ENCODE assay signal across 8 cellular contexts in genomic region chr19:47049307-47049700, GRCh38. TPM values are rescaled to one million over a fixed set of nuclear protein-coding genes. Genes with fewer than 3 reads are reported as not detected.
DNase-seq lines count a peak whose midpoint lies in the region; ATAC-seq and TF ChIP-seq lines count a peak whose summit lies in the region.

No MANE protein-coding gene starts in this region.

- CTCF ChIA-PET in naive thymus-derived CD4-positive, alpha-beta T cell (lab: Charles Lee): interaction anchor here (0.8 kb wide), 1 partner anchor 13 kb away, joined by 3 read pairs; no protein-coding TSS in a partner anchor

- peak overlapping the region in 6 of 7 donors; percentile 55 to 83 (median 71) for H3K27ac Mint-ChIP-seq in CD14-positive monocyte
- peak overlapping the region in 8 of 9 donors; percentile 30 to 95 (median 91) for H3K27ac Mint-ChIP-seq in naive thymus-derived CD4-positive, alpha-beta T cell

- DNase-seq in CD14-positive monocyte (ENCODE audit: low spot score) (no peak), brain microvascular endothelial cell (peak; percentile 11), HT-29 (ENCODE audit: low spot score) (no peak), midbrain (lab: John Stamatoyannopoulos, UW) (no peak), 8988T (no peak)
- DNase-seq in naive thymus-derived CD4-positive, alpha-beta T cell: no peak

- peaks cover 0 to 3% (median 2%) of the 10 kb centered on the region in 7 donors for H3K9me3 Mint-ChIP-seq in CD14-positive monocyte
- no peaks in the 10 kb centered on the region for H3K9me3 Mint-ChIP-seq in naive thymus-derived CD4-positive, alpha-beta T cell

- no peak overlapping the region for H3K27ac ChIP-seq in HUES6 (ENCODE audit: low read depth, low read length)
- no peak overlapping the region for H3K27ac ChIP-seq in brain microvascular endothelial cell
- no peak overlapping the region for H3K27ac ChIP-seq in naive thymus-derived CD4-positive, alpha-beta T cell (ENCODE audit: low read depth, low read length)

- ATAC-seq in naive thymus-derived CD4-positive, alpha-beta T cell: no peak
- no peak for ATAC-seq in HG02885 (IDR thresholded peaks at IDR 0.05; ENCODE audit: poor library complexity, unreplicated experiment)

- H3K36me3 Mint-ChIP-seq in CD14-positive monocyte: peaks cover 2 to 6% of the 10 kb centered on the region in 2 donors
- peaks cover 0 to 2% (median 0%) of the 10 kb centered on the region in 5 donors for H3K36me3 Mint-ChIP-seq in naive thymus-derived CD4-positive, alpha-beta T cell

- peak overlapping the region; percentile 59 for H3K9ac ChIP-seq in HUES6 (ENCODE audit: low read length)

- peaks cover 2 to 8% (median 6%) of the 10 kb centered on the region in 3 donors for H3K27me3 Mint-ChIP-seq in CD14-positive monocyte (ENCODE audit: low read depth in 3 of 3)
- H3K27me3 Mint-ChIP-seq in naive thymus-derived CD4-positive, alpha-beta T cell: peaks cover 0 to 11% (median 0%) of the 10 kb centered on the region in 5 donors

- no peak overlapping the region for H3K4me3 ChIP-seq in HUES6 (ENCODE audit: low read depth, low read length)
- H3K4me3 ChIP-seq in brain microvascular endothelial cell (ENCODE audit: low read depth, low read length): no peak overlapping the region
- H3K4me3 ChIP-seq in naive thymus-derived CD4-positive, alpha-beta T cell (ENCODE audit: low read length): peak overlapping the region; percentile 86

- H3K4me3 Mint-ChIP-seq in CD14-positive monocyte: peak overlapping the region; percentile 84 to 91
- H3K4me3 Mint-ChIP-seq in naive thymus-derived CD4-positive, alpha-beta T cell: peak overlapping the region; percentile 36 to 100 (median 97)

- peaks cover 4% of the 10 kb centered on the region; the same call in 1 of the 2 replicates for H3K4me1 ChIP-seq in HUES6 (ENCODE audit: control insufficient read depth, insufficient read depth, low read length)
- H3K4me1 ChIP-seq in naive thymus-derived CD4-positive, alpha-beta T cell (ENCODE audit: control insufficient read depth in 2 of 2, insufficient read depth in 2 of 2, low read length in 2 of 2): peaks cover 6 to 7% of the 10 kb centered on the region in 2 donors

- no peaks in the 10 kb centered on the region for H3K9me3 ChIP-seq in HUES6 (ENCODE audit: control insufficient read depth, insufficient read depth, low read depth, low read length)
- H3K9me3 ChIP-seq in naive thymus-derived CD4-positive, alpha-beta T cell (ENCODE audit: control insufficient read depth in 2 of 3, low read length in 3 of 3): no peaks in the 10 kb centered on the region

- H3K4me1 Mint-ChIP-seq in CD14-positive monocyte: peaks cover 37% of the 10 kb centered on the region
- H3K4me1 Mint-ChIP-seq in naive thymus-derived CD4-positive, alpha-beta T cell: peaks cover 10 to 22% (median 16%) of the 10 kb centered on the region in 7 donors

- peaks cover 3% of the 10 kb centered on the region; the same call in 1 of the 2 replicates for H3K36me3 ChIP-seq in HUES6 (ENCODE audit: control insufficient read depth, insufficient read depth, low read length)
- no peaks in the 10 kb centered on the region for H3K36me3 ChIP-seq in brain microvascular endothelial cell (replicated peaks)
- H3K36me3 ChIP-seq in naive thymus-derived CD4-positive, alpha-beta T cell (ENCODE audit: control insufficient read depth in 2 of 3, insufficient read depth in 3 of 3, low read length in 3 of 3): peaks cover 0 to 3% (median 0%) of the 10 kb centered on the region in 3 experiments

- intact Hi-C loops in CD14-positive monocyte (cut with micrococcal nuclease): loop anchor here in 1 of 2 donors (2.0 kb wide), 2 partner anchors 63 to 199 kb away; partner anchors contain the start of genes AP2S1 and ZC3H4
- intact Hi-C loops in naive thymus-derived CD4-positive, alpha-beta T cell (cut with micrococcal nuclease): loop anchor here in 1 of 2 donors (2.0 to 5.0 kb wide), 3 partner anchors 191 to 1187 kb away; partner anchors contain the start of genes CALM3, FOXA3 and SYMPK

- no peak for TF ChIP-seq CTCF in CD14-positive monocyte (IDR thresholded peaks at IDR 0.05)
- TF ChIP-seq CTCF in brain microvascular endothelial cell (IDR thresholded peaks at IDR 0.05; ENCODE audit: low read depth, low read length, missing control alignments): no peak

- H3K27me3 ChIP-seq in HUES6 (ENCODE audit: control insufficient read depth, insufficient read depth, low read length): no peaks in the 10 kb centered on the region
- H3K27me3 ChIP-seq in brain microvascular endothelial cell (replicated peaks): no peaks in the 10 kb centered on the region
- no peaks in the 10 kb centered on the region for H3K27me3 ChIP-seq in naive thymus-derived CD4-positive, alpha-beta T cell (ENCODE audit: control insufficient read depth in 2 of 2, insufficient read depth in 2 of 2, low read length in 2 of 2)

- in situ Hi-C loops in brain microvascular endothelial cell (cut with HindIII; ENCODE audit: low pct_ligation_motif_present, low sequenced_read_pairs): no loop called here

- POLR2A ChIA-PET in naive thymus-derived CD4-positive, alpha-beta T cell (lab: Charles Lee): interaction anchor here (1.4 kb wide), 1 partner anchor 64 kb away, joined by 6 read pairs; the partner anchor contains the start of gene ZC3H4

RNA-seq across cellular contexts. Expression of gene TMEM160, which starts 0.9 kb away (rescaled TPM):
- polyA plus RNA-seq in CD14-positive monocyte: 100 to 1,000 TPM; 103 to 159 TPM
- total RNA-seq in naive thymus-derived CD4-positive, alpha-beta T cell: 10 to 100 TPM; 23.1 to 46.3 (median 26.0) TPM
- polyA plus RNA-seq in naive thymus-derived CD4-positive, alpha-beta T cell: 100 to 1,000 TPM; 131 TPM
- total RNA-seq in HT-29 (2014; rRNA removed; shearing (Covaris generic)): 261 and 277 TPM in 2 replicates

RNA-seq across cellular contexts. Expression of gene NPAS1, which starts 29.7 kb away (rescaled TPM):
- polyA plus RNA-seq in CD14-positive monocyte: not detected
- total RNA-seq in naive thymus-derived CD4-positive, alpha-beta T cell: 1 to 10 TPM in 1 of 5 experiments, under 1 TPM in 2, not detected in 2; 0.27 to 1.2 (median 0.61) TPM
- under 1 TPM; 0.48 to 0.58 TPM for polyA plus RNA-seq in naive thymus-derived CD4-positive, alpha-beta T cell
- 0.50 TPM in 1 of 2 replicates, not detected in the other for total RNA-seq in HT-29 (2014; rRNA removed; shearing (Covaris generic))
